ENCODE assay signal across 1 cellular context in the genomic region with DNA sequence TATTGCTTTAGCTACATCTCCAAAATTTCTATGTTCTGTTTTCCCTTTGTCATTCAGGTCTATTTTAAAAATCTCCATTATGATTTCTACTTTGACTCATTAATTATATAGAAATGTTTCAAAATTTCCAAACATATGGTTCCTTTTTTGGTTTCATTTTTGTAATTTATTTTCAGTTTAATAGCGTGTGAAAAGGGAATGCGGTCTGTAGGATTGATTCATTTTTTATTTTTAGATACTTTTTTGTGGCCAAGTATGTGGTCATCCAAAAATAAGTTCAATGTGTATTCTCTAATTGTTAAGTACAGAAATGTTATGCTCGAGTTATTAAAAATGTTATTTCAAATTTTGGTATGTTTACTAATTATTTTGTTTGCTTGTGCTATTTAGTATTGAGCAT.
TF ChIP-seq lines count a peak whose summit lies in the region.

No MANE protein-coding gene starts in this region.

TF ChIP-seq in GM12878, 131 proteins besides CTCF, POLR2A, EP300 and RAD21 (continued from another document and continues in another):
- peak; percentile 99 for TF ChIP-seq RUNX3 (IDR thresholded peaks at IDR 0.05; ENCODE audit: low read length)
- no peak for TF ChIP-seq RFX5 (IDR thresholded peaks at IDR 0.05; ENCODE audit: low read depth, low read length)
- no peak for TF ChIP-seq CREB1 (IDR thresholded peaks at IDR 0.05; ENCODE audit: low read depth)
- no peak for TF ChIP-seq NFXL1 (IDR thresholded peaks at IDR 0.05; ENCODE audit: borderline replicate concordance)
- TF ChIP-seq, protein P1, sequence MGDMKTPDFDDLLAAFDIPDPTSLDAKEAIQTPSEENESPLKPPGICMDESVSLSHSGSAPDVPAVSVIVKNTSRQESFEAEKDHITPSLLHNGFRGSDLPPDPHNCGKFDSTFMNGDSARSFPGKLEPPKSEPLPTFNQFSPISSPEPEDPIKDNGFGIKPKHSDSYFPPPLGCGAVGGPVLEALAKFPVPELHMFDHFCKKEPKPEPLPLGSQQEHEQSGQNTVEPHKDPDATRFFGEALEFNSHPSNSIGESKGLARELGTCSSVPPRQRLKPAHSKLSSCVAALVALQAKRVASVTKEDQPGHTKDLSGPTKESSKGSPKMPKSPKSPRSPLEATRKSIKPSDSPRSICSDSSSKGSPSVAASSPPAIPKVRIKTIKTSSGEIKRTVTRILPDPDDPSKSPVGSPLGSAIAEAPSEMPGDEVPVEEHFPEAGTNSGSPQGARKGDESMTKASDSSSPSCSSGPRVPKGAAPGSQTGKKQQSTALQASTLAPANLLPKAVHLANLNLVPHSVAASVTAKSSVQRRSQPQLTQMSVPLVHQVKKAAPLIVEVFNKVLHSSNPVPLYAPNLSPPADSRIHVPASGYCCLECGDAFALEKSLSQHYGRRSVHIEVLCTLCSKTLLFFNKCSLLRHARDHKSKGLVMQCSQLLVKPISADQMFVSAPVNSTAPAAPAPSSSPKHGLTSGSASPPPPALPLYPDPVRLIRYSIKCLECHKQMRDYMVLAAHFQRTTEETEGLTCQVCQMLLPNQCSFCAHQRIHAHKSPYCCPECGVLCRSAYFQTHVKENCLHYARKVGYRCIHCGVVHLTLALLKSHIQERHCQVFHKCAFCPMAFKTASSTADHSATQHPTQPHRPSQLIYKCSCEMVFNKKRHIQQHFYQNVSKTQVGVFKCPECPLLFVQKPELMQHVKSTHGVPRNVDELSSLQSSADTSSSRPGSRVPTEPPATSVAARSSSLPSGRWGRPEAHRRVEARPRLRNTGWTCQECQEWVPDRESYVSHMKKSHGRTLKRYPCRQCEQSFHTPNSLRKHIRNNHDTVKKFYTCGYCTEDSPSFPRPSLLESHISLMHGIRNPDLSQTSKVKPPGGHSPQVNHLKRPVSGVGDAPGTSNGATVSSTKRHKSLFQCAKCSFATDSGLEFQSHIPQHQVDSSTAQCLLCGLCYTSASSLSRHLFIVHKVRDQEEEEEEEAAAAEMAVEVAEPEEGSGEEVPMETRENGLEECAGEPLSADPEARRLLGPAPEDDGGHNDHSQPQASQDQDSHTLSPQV (IDR thresholded peaks at IDR 0.05), result no peak
- no peak for TF ChIP-seq CBX5 (IDR thresholded peaks at IDR 0.05; ENCODE audit: low read depth)
- no peak for TF ChIP-seq NR2C2 (IDR thresholded peaks at IDR 0.05; ENCODE audit: borderline replicate concordance, control insufficient read depth, insufficient read length, low read depth)
- TF ChIP-seq MEF2A (IDR thresholded peaks at IDR 0.05; ENCODE audit: insufficient read depth, low read depth, low read length), result peak; percentile 100
- TF ChIP-seq BCL3 (IDR thresholded peaks at IDR 0.05; ENCODE audit: borderline replicate concordance, insufficient read depth, low read depth, low read length, poor library complexity, severe bottlenecking), result peak; percentile 41
- TF ChIP-seq MEF2B (IDR thresholded peaks at IDR 0.05; ENCODE audit: partially characterized antibody, poor library complexity, severe bottlenecking), result peak; percentile 94
- no peak for TF ChIP-seq HDAC2 (IDR thresholded peaks at IDR 0.05)
- TF ChIP-seq, protein P2, sequence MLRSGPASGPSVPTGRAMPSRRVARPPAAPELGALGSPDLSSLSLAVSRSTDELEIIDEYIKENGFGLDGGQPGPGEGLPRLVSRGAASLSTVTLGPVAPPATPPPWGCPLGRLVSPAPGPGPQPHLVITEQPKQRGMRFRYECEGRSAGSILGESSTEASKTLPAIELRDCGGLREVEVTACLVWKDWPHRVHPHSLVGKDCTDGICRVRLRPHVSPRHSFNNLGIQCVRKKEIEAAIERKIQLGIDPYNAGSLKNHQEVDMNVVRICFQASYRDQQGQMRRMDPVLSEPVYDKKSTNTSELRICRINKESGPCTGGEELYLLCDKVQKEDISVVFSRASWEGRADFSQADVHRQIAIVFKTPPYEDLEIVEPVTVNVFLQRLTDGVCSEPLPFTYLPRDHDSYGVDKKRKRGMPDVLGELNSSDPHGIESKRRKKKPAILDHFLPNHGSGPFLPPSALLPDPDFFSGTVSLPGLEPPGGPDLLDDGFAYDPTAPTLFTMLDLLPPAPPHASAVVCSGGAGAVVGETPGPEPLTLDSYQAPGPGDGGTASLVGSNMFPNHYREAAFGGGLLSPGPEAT (IDR thresholded peaks at IDR 0.05; ENCODE audit: low read depth), result peak; percentile 81
- TF ChIP-seq, protein P3, sequence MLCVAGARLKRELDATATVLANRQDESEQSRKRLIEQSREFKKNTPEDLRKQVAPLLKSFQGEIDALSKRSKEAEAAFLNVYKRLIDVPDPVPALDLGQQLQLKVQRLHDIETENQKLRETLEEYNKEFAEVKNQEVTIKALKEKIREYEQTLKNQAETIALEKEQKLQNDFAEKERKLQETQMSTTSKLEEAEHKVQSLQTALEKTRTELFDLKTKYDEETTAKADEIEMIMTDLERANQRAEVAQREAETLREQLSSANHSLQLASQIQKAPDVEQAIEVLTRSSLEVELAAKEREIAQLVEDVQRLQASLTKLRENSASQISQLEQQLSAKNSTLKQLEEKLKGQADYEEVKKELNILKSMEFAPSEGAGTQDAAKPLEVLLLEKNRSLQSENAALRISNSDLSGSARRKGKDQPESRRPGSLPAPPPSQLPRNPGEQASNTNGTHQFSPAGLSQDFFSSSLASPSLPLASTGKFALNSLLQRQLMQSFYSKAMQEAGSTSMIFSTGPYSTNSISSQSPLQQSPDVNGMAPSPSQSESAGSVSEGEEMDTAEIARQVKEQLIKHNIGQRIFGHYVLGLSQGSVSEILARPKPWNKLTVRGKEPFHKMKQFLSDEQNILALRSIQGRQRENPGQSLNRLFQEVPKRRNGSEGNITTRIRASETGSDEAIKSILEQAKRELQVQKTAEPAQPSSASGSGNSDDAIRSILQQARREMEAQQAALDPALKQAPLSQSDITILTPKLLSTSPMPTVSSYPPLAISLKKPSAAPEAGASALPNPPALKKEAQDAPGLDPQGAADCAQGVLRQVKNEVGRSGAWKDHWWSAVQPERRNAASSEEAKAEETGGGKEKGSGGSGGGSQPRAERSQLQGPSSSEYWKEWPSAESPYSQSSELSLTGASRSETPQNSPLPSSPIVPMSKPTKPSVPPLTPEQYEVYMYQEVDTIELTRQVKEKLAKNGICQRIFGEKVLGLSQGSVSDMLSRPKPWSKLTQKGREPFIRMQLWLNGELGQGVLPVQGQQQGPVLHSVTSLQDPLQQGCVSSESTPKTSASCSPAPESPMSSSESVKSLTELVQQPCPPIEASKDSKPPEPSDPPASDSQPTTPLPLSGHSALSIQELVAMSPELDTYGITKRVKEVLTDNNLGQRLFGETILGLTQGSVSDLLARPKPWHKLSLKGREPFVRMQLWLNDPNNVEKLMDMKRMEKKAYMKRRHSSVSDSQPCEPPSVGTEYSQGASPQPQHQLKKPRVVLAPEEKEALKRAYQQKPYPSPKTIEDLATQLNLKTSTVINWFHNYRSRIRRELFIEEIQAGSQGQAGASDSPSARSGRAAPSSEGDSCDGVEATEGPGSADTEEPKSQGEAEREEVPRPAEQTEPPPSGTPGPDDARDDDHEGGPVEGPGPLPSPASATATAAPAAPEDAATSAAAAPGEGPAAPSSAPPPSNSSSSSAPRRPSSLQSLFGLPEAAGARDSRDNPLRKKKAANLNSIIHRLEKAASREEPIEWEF (IDR thresholded peaks at IDR 0.05; ENCODE audit: insufficient replicate concordance, low read depth, low read length), result no peak
- TF ChIP-seq SMC3 (IDR thresholded peaks at IDR 0.05; ENCODE audit: borderline replicate concordance, low read length), result no peak
- TF ChIP-seq MTA2 (IDR thresholded peaks at IDR 0.05; ENCODE audit: low read depth), result peak; percentile 90
- TF ChIP-seq TCF7 (IDR thresholded peaks at IDR 0.05; ENCODE audit: borderline replicate concordance), result peak; percentile 92
- TF ChIP-seq, protein P4, sequence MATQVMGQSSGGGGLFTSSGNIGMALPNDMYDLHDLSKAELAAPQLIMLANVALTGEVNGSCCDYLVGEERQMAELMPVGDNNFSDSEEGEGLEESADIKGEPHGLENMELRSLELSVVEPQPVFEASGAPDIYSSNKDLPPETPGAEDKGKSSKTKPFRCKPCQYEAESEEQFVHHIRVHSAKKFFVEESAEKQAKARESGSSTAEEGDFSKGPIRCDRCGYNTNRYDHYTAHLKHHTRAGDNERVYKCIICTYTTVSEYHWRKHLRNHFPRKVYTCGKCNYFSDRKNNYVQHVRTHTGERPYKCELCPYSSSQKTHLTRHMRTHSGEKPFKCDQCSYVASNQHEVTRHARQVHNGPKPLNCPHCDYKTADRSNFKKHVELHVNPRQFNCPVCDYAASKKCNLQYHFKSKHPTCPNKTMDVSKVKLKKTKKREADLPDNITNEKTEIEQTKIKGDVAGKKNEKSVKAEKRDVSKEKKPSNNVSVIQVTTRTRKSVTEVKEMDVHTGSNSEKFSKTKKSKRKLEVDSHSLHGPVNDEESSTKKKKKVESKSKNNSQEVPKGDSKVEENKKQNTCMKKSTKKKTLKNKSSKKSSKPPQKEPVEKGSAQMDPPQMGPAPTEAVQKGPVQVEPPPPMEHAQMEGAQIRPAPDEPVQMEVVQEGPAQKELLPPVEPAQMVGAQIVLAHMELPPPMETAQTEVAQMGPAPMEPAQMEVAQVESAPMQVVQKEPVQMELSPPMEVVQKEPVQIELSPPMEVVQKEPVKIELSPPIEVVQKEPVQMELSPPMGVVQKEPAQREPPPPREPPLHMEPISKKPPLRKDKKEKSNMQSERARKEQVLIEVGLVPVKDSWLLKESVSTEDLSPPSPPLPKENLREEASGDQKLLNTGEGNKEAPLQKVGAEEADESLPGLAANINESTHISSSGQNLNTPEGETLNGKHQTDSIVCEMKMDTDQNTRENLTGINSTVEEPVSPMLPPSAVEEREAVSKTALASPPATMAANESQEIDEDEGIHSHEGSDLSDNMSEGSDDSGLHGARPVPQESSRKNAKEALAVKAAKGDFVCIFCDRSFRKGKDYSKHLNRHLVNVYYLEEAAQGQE (IDR thresholded peaks at IDR 0.05; ENCODE audit: low read depth, low read length), result no peak
- peak; percentile 84 for TF ChIP-seq ZBED1 (IDR thresholded peaks at IDR 0.05; ENCODE audit: borderline replicate concordance)
- peak; percentile 39; the same call in 1 of the 2 replicates for TF ChIP-seq PML (IDR thresholded peaks at IDR 0.05; ENCODE audit: low read length)
- no peak for TF ChIP-seq SRF (IDR thresholded peaks at IDR 0.05; ENCODE audit: low read depth in 2 of 2, low read length in 2 of 2)
- TF ChIP-seq, protein P5, sequence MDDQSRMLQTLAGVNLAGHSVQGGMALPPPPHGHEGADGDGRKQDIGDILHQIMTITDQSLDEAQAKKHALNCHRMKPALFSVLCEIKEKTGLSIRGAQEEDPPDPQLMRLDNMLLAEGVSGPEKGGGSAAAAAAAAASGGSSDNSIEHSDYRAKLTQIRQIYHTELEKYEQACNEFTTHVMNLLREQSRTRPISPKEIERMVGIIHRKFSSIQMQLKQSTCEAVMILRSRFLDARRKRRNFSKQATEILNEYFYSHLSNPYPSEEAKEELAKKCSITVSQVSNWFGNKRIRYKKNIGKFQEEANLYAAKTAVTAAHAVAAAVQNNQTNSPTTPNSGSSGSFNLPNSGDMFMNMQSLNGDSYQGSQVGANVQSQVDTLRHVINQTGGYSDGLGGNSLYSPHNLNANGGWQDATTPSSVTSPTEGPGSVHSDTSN (IDR thresholded peaks at IDR 0.05; ENCODE audit: insufficient replicate concordance, low read depth, low read length), result no peak
- no peak for TF ChIP-seq EGR1 (IDR thresholded peaks at IDR 0.05; ENCODE audit: borderline replicate concordance in 1 of 2, low read depth in 2 of 2, low read length in 2 of 2)
- no peak for TF ChIP-seq GATAD2B (conservative IDR thresholded peaks at IDR 0.05; ENCODE audit: low read depth)
- no peak for TF ChIP-seq KLF5 (IDR thresholded peaks at IDR 0.05; ENCODE audit: partially characterized antibody)
- TF ChIP-seq KAT2A (conservative IDR thresholded peaks at IDR 0.05; ENCODE audit: control insufficient read depth, low read depth, low read length), result no peak
- TF ChIP-seq SMARCA5 (IDR thresholded peaks at IDR 0.05), result no peak
- no peak for TF ChIP-seq POLR2AphosphoS2 (IDR thresholded peaks at IDR 0.05; ENCODE audit: low read depth, low read length)
- TF ChIP-seq BHLHE40 (IDR thresholded peaks at IDR 0.05; ENCODE audit: borderline replicate concordance in 1 of 2, low read depth in 2 of 2, low read length in 1 of 2), result peak in 1 of 2 experiments; percentile 62; a peak in 1 of 4 replicates
- peak; percentile 85 for TF ChIP-seq JUNB (IDR thresholded peaks at IDR 0.05)
- TF ChIP-seq SMAD5 (IDR thresholded peaks at IDR 0.05; ENCODE audit: low read depth), result no peak
- TF ChIP-seq BRCA1 (IDR thresholded peaks at IDR 0.05; ENCODE audit: low read depth, low read length), result no peak
- no peak for TF ChIP-seq FOS (IDR thresholded peaks at IDR 0.05; ENCODE audit: borderline replicate concordance, extremely low read depth, insufficient read length)
- TF ChIP-seq RELA (IDR thresholded peaks at IDR 0.05; ENCODE audit: borderline replicate concordance, partially characterized antibody), result no peak
- peak in 1 of 2 experiments; percentile 89; a peak in 1 of 4 replicates for TF ChIP-seq CEBPB (IDR thresholded peaks at IDR 0.05; ENCODE audit: borderline replicate concordance in 1 of 2, low read depth in 2 of 2, low read length in 2 of 2)
- TF ChIP-seq, protein P6, sequence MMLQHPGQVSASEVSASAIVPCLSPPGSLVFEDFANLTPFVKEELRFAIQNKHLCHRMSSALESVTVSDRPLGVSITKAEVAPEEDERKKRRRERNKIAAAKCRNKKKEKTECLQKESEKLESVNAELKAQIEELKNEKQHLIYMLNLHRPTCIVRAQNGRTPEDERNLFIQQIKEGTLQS (IDR thresholded peaks at IDR 0.05; ENCODE audit: borderline replicate concordance, extremely low read depth, low read depth, low read length), result no peak
- no peak for TF ChIP-seq ZNF622 (IDR thresholded peaks at IDR 0.05)
- no peak for TF ChIP-seq HSF1 (IDR thresholded peaks at IDR 0.05; ENCODE audit: low read depth, low read length)
- TF ChIP-seq CBX3 (IDR thresholded peaks at IDR 0.05; ENCODE audit: borderline replicate concordance, low read depth), result no peak
- peak; percentile 33 to 58; a peak in 2 of 4 replicates for TF ChIP-seq IKZF2 (IDR thresholded peaks at IDR 0.05)
- no peak for TF ChIP-seq ZNF217 (IDR thresholded peaks at IDR 0.05)
- no peak for TF ChIP-seq LARP7 (IDR thresholded peaks at IDR 0.05)
- TF ChIP-seq CHD2 (IDR thresholded peaks at IDR 0.05; ENCODE audit: borderline replicate concordance, low read depth, low read length), result no peak
- TF ChIP-seq SPI1 (IDR thresholded peaks at IDR 0.05; ENCODE audit: borderline replicate concordance, insufficient read depth, low read depth, low read length), result no peak
